8 cellular contexts compared by ENCODE assay signal in genomic region chr12:108729612-108730336, GRCh38. TPM values are rescaled to one million over a fixed set of nuclear protein-coding genes. Genes with fewer than 3 reads are reported as not detected.
A peak's percentile ranks its signal among the peaks of the same experiment; 100 is the strongest.
DNase-seq lines count a peak whose midpoint lies in the region; ATAC-seq and TF ChIP-seq lines count a peak whose summit lies in the region.

No MANE protein-coding gene starts in this region.

- H3K27me3 Mint-ChIP-seq in osteocyte (ENCODE audit: unreplicated experiment): no peaks in the 10 kb centered on the region

- DNase-seq in Ammon's horn (ENCODE audit: low spot score): peak; percentile 61
- DNase-seq in HEK293T (ENCODE audit: extremely low spot score): no peak
- no peak for DNase-seq in esophagus squamous epithelium (lab: John Stamatoyannopoulos, UW)
- no peak for DNase-seq in osteocyte (ENCODE audit: extremely low spot score, unreplicated experiment)
- no peak for DNase-seq in GDM1 (lab: John Stamatoyannopoulos, UW)
- no peak for DNase-seq in stimulated activated CD4-positive, alpha-beta T cell treated with anti-CD3 and anti-CD28 coated beads, Interleukin-2, amount 100 ng/mL, for 48 hours

- POLR2A ChIA-PET in HEK293T (lab: Yijun Ruan, JAX): interaction anchor here (0.6 to 1.4 kb wide), 6 partner anchors 10 to 39 kb away, joined by 3 to 8 read pairs (median 4); no protein-coding TSS in a partner anchor

- no peaks in the 10 kb centered on the region for H3K36me3 ChIP-seq in esophagus squamous epithelium

- ATAC-seq in SK-N-SH treated with all-trans-retinoic acid at 6 μM for 48 hours (peak; percentile 4; the same call in 1 of the 3 replicates), HG02884 (IDR thresholded peaks at IDR 0.05; ENCODE audit: unreplicated experiment) (no peak)

- TF ChIP-seq CTCF in esophagus squamous epithelium (IDR thresholded peaks at IDR 0.05) (no peak), osteocyte (IDR thresholded peaks at IDR 0.05) (no peak)

- H3K4me1 ChIP-seq in esophagus squamous epithelium: peaks cover 12 to 84% (median 35%) of the 10 kb centered on the region in 3 donors

- H3K36me3 Mint-ChIP-seq in osteocyte (ENCODE audit: unreplicated experiment): peaks cover 4% of the 10 kb centered on the region

- no peaks in the 10 kb centered on the region for H3K27me3 ChIP-seq in esophagus squamous epithelium

- H3K4me3 Mint-ChIP-seq in osteocyte (ENCODE audit: unreplicated experiment): peak overlapping the region; percentile 93

- no peaks in the 10 kb centered on the region for H3K9me3 ChIP-seq in esophagus squamous epithelium

- CTCF ChIA-PET in HEK293T (lab: Yijun Ruan, JAX): interaction anchor here (0.7 kb wide), 1 partner anchor 167 kb away, joined by 3 read pairs; the partner anchor contains the start of gene ISCU

- H3K27ac ChIP-seq in esophagus squamous epithelium: peak overlapping the region; percentile 97 to 99 (median 98)

- H3K4me3 ChIP-seq in esophagus squamous epithelium: peak overlapping the region; percentile 72 to 98 (median 78)

- H3K9me3 Mint-ChIP-seq in osteocyte (ENCODE audit: unreplicated experiment): no peaks in the 10 kb centered on the region

- TF ChIP-seq POLR2A in esophagus squamous epithelium (IDR thresholded peaks at IDR 0.05): no peak

- WGBS in esophagus squamous epithelium, 2 donors: 3 to 13% methylated on average over 14 of the region's 14 CpGs

- intact Hi-C loops in esophagus squamous epithelium (cut with DNase I): loop anchor here (5.0 to 10.0 kb wide), 3 partner anchors 32 to 125 kb away; partner anchors contain the start of gene SSH1

- H3K27ac Mint-ChIP-seq in osteocyte (ENCODE audit: unreplicated experiment): peak overlapping the region; percentile 81

- H3K4me1 Mint-ChIP-seq in osteocyte (ENCODE audit: unreplicated experiment): peaks cover 51% of the 10 kb centered on the region

TF ChIP-seq in HEK293T, 16 proteins besides CTCF, POLR2A, EP300 and RAD21:
- TF ChIP-seq TARDBP (IDR thresholded peaks at IDR 0.05) (no peak), L3MBTL2 (conservative IDR thresholded peaks at IDR 0.05) (peak; percentile 55)

TF ChIP-seq in SK-N-SH treated with all-trans-retinoic acid at 6 μM for 48 hours, 23 proteins besides CTCF, POLR2A, EP300 and RAD21:
- TF ChIP-seq, protein P1, sequence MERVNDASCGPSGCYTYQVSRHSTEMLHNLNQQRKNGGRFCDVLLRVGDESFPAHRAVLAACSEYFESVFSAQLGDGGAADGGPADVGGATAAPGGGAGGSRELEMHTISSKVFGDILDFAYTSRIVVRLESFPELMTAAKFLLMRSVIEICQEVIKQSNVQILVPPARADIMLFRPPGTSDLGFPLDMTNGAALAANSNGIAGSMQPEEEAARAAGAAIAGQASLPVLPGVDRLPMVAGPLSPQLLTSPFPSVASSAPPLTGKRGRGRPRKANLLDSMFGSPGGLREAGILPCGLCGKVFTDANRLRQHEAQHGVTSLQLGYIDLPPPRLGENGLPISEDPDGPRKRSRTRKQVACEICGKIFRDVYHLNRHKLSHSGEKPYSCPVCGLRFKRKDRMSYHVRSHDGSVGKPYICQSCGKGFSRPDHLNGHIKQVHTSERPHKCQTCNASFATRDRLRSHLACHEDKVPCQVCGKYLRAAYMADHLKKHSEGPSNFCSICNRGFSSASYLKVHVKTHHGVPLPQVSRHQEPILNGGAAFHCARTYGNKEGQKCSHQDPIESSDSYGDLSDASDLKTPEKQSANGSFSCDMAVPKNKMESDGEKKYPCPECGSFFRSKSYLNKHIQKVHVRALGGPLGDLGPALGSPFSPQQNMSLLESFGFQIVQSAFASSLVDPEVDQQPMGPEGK (CRISPR knock-in tag; IDR thresholded peaks at IDR 0.05; ENCODE audit: borderline replicate concordance): no peak
- TF ChIP-seq ESRRG (CRISPR knock-in tag; IDR thresholded peaks at IDR 0.05) (no peak), GLIS3 (CRISPR knock-in tag; IDR thresholded peaks at IDR 0.05) (no peak), ZNF8 (CRISPR knock-in tag; IDR thresholded peaks at IDR 0.05) (no peak), ZNF565 (CRISPR knock-in tag; conservative IDR thresholded peaks at IDR 0.05; ENCODE audit: low read depth) (no peak), SNAI2 (CRISPR knock-in tag; IDR thresholded peaks at IDR 0.05) (no peak), PPARA (CRISPR knock-in tag; IDR thresholded peaks at IDR 0.05; ENCODE audit: borderline replicate concordance) (no peak), TCF4 (CRISPR knock-in tag; IDR thresholded peaks at IDR 0.05; ENCODE audit: borderline replicate concordance) (no peak), ZNF70 (CRISPR knock-in tag; IDR thresholded peaks at IDR 0.05) (no peak), ZFP3 (CRISPR knock-in tag; IDR thresholded peaks at IDR 0.05) (no peak), OSR1 (CRISPR knock-in tag; IDR thresholded peaks at IDR 0.05) (no peak), ZFP30 (CRISPR knock-in tag; IDR thresholded peaks at IDR 0.05) (no peak), CSRNP3 (CRISPR knock-in tag; IDR thresholded peaks at IDR 0.05) (no peak), ZC3H10 (CRISPR knock-in tag; IDR thresholded peaks at IDR 0.05) (no peak), ARNTL (CRISPR knock-in tag; IDR thresholded peaks at IDR 0.05; ENCODE audit: borderline replicate concordance, low read depth) (no peak), RARB (CRISPR knock-in tag; IDR thresholded peaks at IDR 0.05) (no peak), BACH2 (CRISPR knock-in tag; IDR thresholded peaks at IDR 0.05; ENCODE audit: borderline replicate concordance) (no peak), TOX (CRISPR knock-in tag; IDR thresholded peaks at IDR 0.05; ENCODE audit: borderline replicate concordance) (no peak)
- TF ChIP-seq, protein P2, sequence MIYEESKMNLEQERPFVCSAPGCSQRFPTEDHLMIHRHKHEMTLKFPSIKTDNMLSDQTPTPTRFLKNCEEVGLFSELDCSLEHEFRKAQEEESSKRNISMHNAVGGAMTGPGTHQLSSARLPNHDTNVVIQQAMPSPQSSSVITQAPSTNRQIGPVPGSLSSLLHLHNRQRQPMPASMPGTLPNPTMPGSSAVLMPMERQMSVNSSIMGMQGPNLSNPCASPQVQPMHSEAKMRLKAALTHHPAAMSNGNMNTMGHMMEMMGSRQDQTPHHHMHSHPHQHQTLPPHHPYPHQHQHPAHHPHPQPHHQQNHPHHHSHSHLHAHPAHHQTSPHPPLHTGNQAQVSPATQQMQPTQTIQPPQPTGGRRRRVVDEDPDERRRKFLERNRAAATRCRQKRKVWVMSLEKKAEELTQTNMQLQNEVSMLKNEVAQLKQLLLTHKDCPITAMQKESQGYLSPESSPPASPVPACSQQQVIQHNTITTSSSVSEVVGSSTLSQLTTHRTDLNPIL (CRISPR knock-in tag; IDR thresholded peaks at IDR 0.05; ENCODE audit: low read depth): no peak
- TF ChIP-seq, protein P3, sequence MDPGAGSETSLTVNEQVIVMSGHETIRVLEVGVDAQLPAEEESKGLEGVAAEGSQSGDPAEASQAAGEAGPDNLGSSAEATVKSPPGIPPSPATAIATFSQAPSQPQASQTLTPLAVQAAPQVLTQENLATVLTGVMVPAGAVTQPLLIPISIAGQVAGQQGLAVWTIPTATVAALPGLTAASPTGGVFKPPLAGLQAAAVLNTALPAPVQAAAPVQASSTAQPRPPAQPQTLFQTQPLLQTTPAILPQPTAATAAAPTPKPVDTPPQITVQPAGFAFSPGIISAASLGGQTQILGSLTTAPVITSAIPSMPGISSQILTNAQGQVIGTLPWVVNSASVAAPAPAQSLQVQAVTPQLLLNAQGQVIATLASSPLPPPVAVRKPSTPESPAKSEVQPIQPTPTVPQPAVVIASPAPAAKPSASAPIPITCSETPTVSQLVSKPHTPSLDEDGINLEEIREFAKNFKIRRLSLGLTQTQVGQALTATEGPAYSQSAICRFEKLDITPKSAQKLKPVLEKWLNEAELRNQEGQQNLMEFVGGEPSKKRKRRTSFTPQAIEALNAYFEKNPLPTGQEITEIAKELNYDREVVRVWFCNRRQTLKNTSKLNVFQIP (CRISPR knock-in tag; IDR thresholded peaks at IDR 0.05; ENCODE audit: borderline replicate concordance, low read depth): no peak

RNA-seq across cellular contexts. Expression of gene CORO1C, which starts 1.5 kb away (rescaled TPM):
- total RNA-seq in esophagus squamous epithelium: 100 to 1,000 TPM in 3 of 4 donors, 10 to 100 TPM in 1; 67.2 to 142 (median 114) TPM
- total RNA-seq in osteocyte: 234 and 248 TPM in 2 replicates
